ENCODE assay signal across 25 cellular contexts in genomic region chr6:165985281-165985925, GRCh38.
DNase-seq lines count a peak whose midpoint lies in the region; ATAC-seq and TF ChIP-seq lines count a peak whose summit lies in the region.
"Had no signal": no experiment of that assay in that cellular context is flagged by ENCODE, and none has a peak within 500 bp of the region (broad histone marks: within the 10 kb centered on the region; RNA-seq: fewer than 3 reads in every experiment).

No MANE protein-coding gene starts in this region.

- H3K4ac ChIP-seq in H9 (ENCODE audit: low read depth, low read length): no peak overlapping the region

- H3K79me1 ChIP-seq in H9 (ENCODE audit: insufficient read depth, low read depth, low read length, poor library complexity, severe bottlenecking): no peaks in the 10 kb centered on the region

- H3T11ph ChIP-seq in H9 (ENCODE audit: low read length): no peak overlapping the region

- H2BK15ac ChIP-seq in H9 (ENCODE audit: low read depth, low read length): no peak overlapping the region

- H3F3A ChIP-seq in smooth muscle cell (ENCODE audit: low read depth): no peaks in the 10 kb centered on the region

- H3K4me3 ChIP-seq in iPS-18a (ENCODE audit: low read length) (peak overlapping the region; percentile 62), smooth muscle cell (peak overlapping the region; percentile 51), prostate gland (no peak overlapping the region), hepatocyte (no peak overlapping the region)
- H3K4me3 ChIP-seq: GM12878 had no signal

- H2AFZ ChIP-seq in H9 (ENCODE audit: low read length) (no peak overlapping the region), smooth muscle cell (ENCODE audit: low read depth) (no peak overlapping the region), hepatocyte (no peak overlapping the region)

- H4K91ac ChIP-seq in H9 (ENCODE audit: insufficient read length, low read depth, low read length): no peak overlapping the region

- no peak overlapping the region for H3K18ac ChIP-seq in H9 (ENCODE audit: insufficient read length, low read depth, low read length)

- H3K27me3 Mint-ChIP-seq in H9 (ENCODE audit: low read depth): peaks cover 89% of the 10 kb centered on the region
- H3K27me3 Mint-ChIP-seq in brain: peaks cover 71% of the 10 kb centered on the region

- H3K27me3 ChIP-seq in H9 (ENCODE audit: insufficient read depth, low read length) (peaks cover 53% of the 10 kb centered on the region), iPS-18a (ENCODE audit: control insufficient read depth, insufficient read depth, low read length) (peaks cover 76% of the 10 kb centered on the region), smooth muscle cell (ENCODE audit: low read depth) (peaks cover 79% of the 10 kb centered on the region), prostate gland (replicated peaks; ENCODE audit: insufficient read depth) (peaks cover 41% of the 10 kb centered on the region), hepatocyte (peaks cover 72% of the 10 kb centered on the region)

- H3K23ac ChIP-seq in H9 (ENCODE audit: insufficient read length, low read depth, low read length): no peak overlapping the region

- H3K9me3 Mint-ChIP-seq in H9: peaks cover 0 to 4% of the 10 kb centered on the region in 2 experiments; a peak in 4 of 5 replicates
- peaks cover 0 to 3% (median 2%) of the 10 kb centered on the region in 5 experiments for H3K9me3 Mint-ChIP-seq in brain
- H3K9me3 Mint-ChIP-seq: activated naive CD4-positive, alpha-beta T cell treated with anti-CD3 and anti-CD28 coated beads for 36 hours; IgD-negative memory B cell; stimulated activated effector memory CD8-positive, alpha-beta T cell treated with anti-CD3 and anti-CD28 coated beads, Interleukin-12 subunit alpha, Interleukin-12 subunit beta, amount 100 ng/mL, for 72 hours had no signal

- H3K27ac Mint-ChIP-seq in H9 (no peak overlapping the region; a peak in 1 of 7 replicates), brain (peak overlapping the region in 2 of 5 experiments; percentile 59 to 95)
- H3K27ac Mint-ChIP-seq: activated naive CD4-positive, alpha-beta T cell treated with anti-CD3 and anti-CD28 coated beads for 36 hours; IgD-negative memory B cell; naive B cell; stimulated activated effector memory CD8-positive, alpha-beta T cell treated with anti-CD3 and anti-CD28 coated beads, Interleukin-12 subunit alpha, Interleukin-12 subunit beta, amount 100 ng/mL, for 72 hours had no signal

- H4K20me1 ChIP-seq in H9 (ENCODE audit: control insufficient read depth, insufficient read depth, insufficient read length): no peaks in the 10 kb centered on the region
- H4K20me1 ChIP-seq in smooth muscle cell (ENCODE audit: low read depth): no peaks in the 10 kb centered on the region
- H4K20me1 ChIP-seq in hepatocyte (ENCODE audit: insufficient read depth, poor library complexity, severe bottlenecking): no peaks in the 10 kb centered on the region

- H3K4me3 Mint-ChIP-seq in H9 (peak overlapping the region in 1 of 2 experiments; percentile 81; a peak in 2 of 5 replicates), brain (peak overlapping the region in 4 of 5 experiments; percentile 89 to 98 (median 93))
- H3K4me3 Mint-ChIP-seq: activated naive CD4-positive, alpha-beta T cell treated with anti-CD3 and anti-CD28 coated beads for 36 hours; naive B cell; stimulated activated effector memory CD8-positive, alpha-beta T cell treated with anti-CD3 and anti-CD28 coated beads, Interleukin-12 subunit alpha, Interleukin-12 subunit beta, amount 100 ng/mL, for 72 hours had no signal

- H3K9me3 ChIP-seq in H9 (ENCODE audit: control insufficient read depth, low read depth, low read length): no peaks in the 10 kb centered on the region
- H3K9me3 ChIP-seq in iPS-18a (ENCODE audit: control insufficient read depth, low read depth, low read length): no peaks in the 10 kb centered on the region
- no peaks in the 10 kb centered on the region for H3K9me3 ChIP-seq in smooth muscle cell (replicated peaks; ENCODE audit: low read depth)
- H3K9me3 ChIP-seq in prostate gland: no peaks in the 10 kb centered on the region
- H3K9me3 ChIP-seq in hepatocyte (ENCODE audit: low read depth): no peaks in the 10 kb centered on the region
- H3K9me3 ChIP-seq: gastroesophageal sphincter had no signal

- H2BK120ac ChIP-seq in H9 (ENCODE audit: low read depth, low read length, poor library complexity, severe bottlenecking): no peak overlapping the region

- H2BK12ac ChIP-seq in H9 (ENCODE audit: insufficient read length, low read depth, low read length): no peak overlapping the region

- H2BK20ac ChIP-seq in H9 (ENCODE audit: low read depth, low read length, poor library complexity, severe bottlenecking): no peak overlapping the region

- no peak overlapping the region for H3K27ac ChIP-seq in H9 (ENCODE audit: insufficient read length, low read depth, low read length)
- H3K27ac ChIP-seq in iPS-18a (ENCODE audit: low read length): no peak overlapping the region
- no peak overlapping the region for H3K27ac ChIP-seq in smooth muscle cell (ENCODE audit: low read depth)
- H3K27ac ChIP-seq in prostate gland: no peak overlapping the region
- H3K27ac ChIP-seq in hepatocyte: no peak overlapping the region

- H3K4me1 ChIP-seq in H9 (ENCODE audit: insufficient read depth, low read length): no peaks in the 10 kb centered on the region
- H3K4me1 ChIP-seq in iPS-18a (ENCODE audit: control insufficient read depth, low read depth, low read length): peaks cover 10% of the 10 kb centered on the region
- H3K4me1 ChIP-seq in smooth muscle cell (ENCODE audit: low read depth): peaks cover 4% of the 10 kb centered on the region
- H3K4me1 ChIP-seq in prostate gland (replicated peaks): no peaks in the 10 kb centered on the region
- peaks cover 11% of the 10 kb centered on the region for H3K4me1 ChIP-seq in hepatocyte (ENCODE audit: insufficient read depth)

- H2BK5ac ChIP-seq in H9 (ENCODE audit: insufficient read length, low read length): no peak overlapping the region

- TF ChIP-seq POLR2A in prostate gland (IDR thresholded peaks at IDR 0.05): no peak

- intact Hi-C loops in prostate gland (cut with DNase I): no loop called here

- H3K79me2 ChIP-seq in H9 (ENCODE audit: insufficient read depth, low read length) (no peaks in the 10 kb centered on the region), smooth muscle cell (ENCODE audit: low read depth) (no peaks in the 10 kb centered on the region), hepatocyte (no peaks in the 10 kb centered on the region)

- DNase-seq in H9 (no peak), smooth muscle cell (lab: John Stamatoyannopoulos, UW; ENCODE audit: unreplicated experiment) (no peak), prostate gland (ENCODE audit: low spot score) (no peak), hepatocyte (ENCODE audit: low spot score) (no peak)
- no peak for DNase-seq in activated CD4-positive, alpha-beta T cell treated with anti-CD3 and anti-CD28 coated beads for 1 hour
- DNase-seq: activated naive CD4-positive, alpha-beta T cell treated with anti-CD3 and anti-CD28 coated beads for 36 hours; activated T-cell treated with anti-CD3 and anti-CD28 coated beads, Interleukin-2, amount 50 U/mL, for 1 hour; amniotic stem cell; DMS79; effector CD4-positive, alpha-beta T cell; mesenchymal stem cell; naive B cell; NCI-H1417 treated with DMSO at 0.1 percent for 48 hours; NCI-H446; OCI-M1; stimulated activated CD4-positive, alpha-beta T cell treated with anti-CD3 and anti-CD28 coated beads, Interleukin-1b, Interleukin-23, amount 100 ng/mL, for 48 hours had no signal

- no peak overlapping the region for H2AK5ac ChIP-seq in H9 (ENCODE audit: insufficient read length, low read length)

- no peak overlapping the region for H4K8ac ChIP-seq in H9 (replicated peaks; ENCODE audit: insufficient read length, low read depth, low read length)

- H3K9me2 ChIP-seq in hepatocyte (replicated peaks; ENCODE audit: insufficient read depth): no peaks in the 10 kb centered on the region

- H3K9ac ChIP-seq in H9 (ENCODE audit: extremely low read depth, insufficient read length, low read length) (no peak overlapping the region), iPS-18a (ENCODE audit: low read length) (no peak overlapping the region), smooth muscle cell (ENCODE audit: low read depth) (no peak overlapping the region)

- no peak overlapping the region for H4K5ac ChIP-seq in H9 (ENCODE audit: insufficient read length, low read depth, low read length)

- TF ChIP-seq CTCF in H9 (conservative IDR thresholded peaks at IDR 0.05) (no peak), brain (conservative IDR thresholded peaks at IDR 0.05) (no peak), smooth muscle cell (IDR thresholded peaks at IDR 0.05; ENCODE audit: borderline replicate concordance, insufficient read depth, poor library complexity, severe bottlenecking) (no peak), prostate gland (IDR thresholded peaks at IDR 0.05) (no peak), hepatocyte (IDR thresholded peaks at IDR 0.05; ENCODE audit: poor library complexity) (no peak)

- H3K36me3 ChIP-seq in iPS-18a (ENCODE audit: control insufficient read depth, low read depth, low read length) (no peaks in the 10 kb centered on the region), smooth muscle cell (ENCODE audit: low read depth) (no peaks in the 10 kb centered on the region), prostate gland (no peaks in the 10 kb centered on the region), hepatocyte (replicated peaks; ENCODE audit: insufficient read depth, low read depth) (no peaks in the 10 kb centered on the region)
- H3K36me3 ChIP-seq: gastroesophageal sphincter had no signal

- WGBS in H9 (ENCODE audit: extremely low coverage, insufficient read length, low lambda C conversion rate): no CpG with 5 or more reads among the region's 8 CpGs
- 59% methylated on average over 8 of the region's 8 CpGs for WGBS in smooth muscle cell (ENCODE audit: low lambda C conversion rate)
- WGBS in prostate gland: 50% methylated on average over 8 of the region's 8 CpGs
- 57% methylated on average over 8 of the region's 8 CpGs for WGBS in hepatocyte (ENCODE audit: low lambda C conversion rate, missing lambda C conversion rate)

- H3K14ac ChIP-seq in H9 (ENCODE audit: insufficient read depth, low read length): no peak overlapping the region

- H3K36me3 Mint-ChIP-seq in H9 (ENCODE audit: insufficient read depth in 1 of 3, low read depth in 3 of 3) (peaks cover 0 to 2% (median 0%) of the 10 kb centered on the region in 3 experiments; a peak in 2 of 7 replicates), brain (no peaks in the 10 kb centered on the region)
- H3K36me3 Mint-ChIP-seq: stimulated activated effector memory CD8-positive, alpha-beta T cell treated with anti-CD3 and anti-CD28 coated beads, Interleukin-12 subunit alpha, Interleukin-12 subunit beta, amount 100 ng/mL, for 72 hours had no signal

- no peak for ATAC-seq in HG03460 (IDR thresholded peaks at IDR 0.05; ENCODE audit: unreplicated experiment)
- ATAC-seq: esophagus mucosa; gastroesophageal sphincter; GM12878; Right ventricle myocardium inferior; stimulated activated effector memory CD8-positive, alpha-beta T cell treated with anti-CD3 and anti-CD28 coated beads, Interleukin-12 subunit alpha, Interleukin-12 subunit beta, amount 100 ng/mL, for 72 hours had no signal

- H3K23me2 ChIP-seq in H9 (ENCODE audit: insufficient read length, low read depth, low read length, poor library complexity, severe bottlenecking): peaks cover 22% of the 10 kb centered on the region

- peak overlapping the region; percentile 48 for H3K4me2 ChIP-seq in H9 (ENCODE audit: insufficient read depth, insufficient read length, low read length)
- no peak overlapping the region for H3K4me2 ChIP-seq in smooth muscle cell
- H3K4me2 ChIP-seq in hepatocyte: no peak overlapping the region

- no peak overlapping the region for H3K56ac ChIP-seq in H9 (ENCODE audit: insufficient read length, low read depth, low read length)

- H3K4me1 Mint-ChIP-seq in H9 (peaks cover 32 to 43% of the 10 kb centered on the region in 2 experiments), brain (peaks cover 40% of the 10 kb centered on the region)

Comparison
In these comparisons a context has a peak if more than half of its experiments do, and no peak if none do; other contexts are left out.
1. H3K4me3 ChIP-seq: peak in iPS-18a (single experiment) and smooth muscle cell (single experiment); none in prostate gland (0 of 2) and hepatocyte (single experiment).